In the genomic region with DNA sequence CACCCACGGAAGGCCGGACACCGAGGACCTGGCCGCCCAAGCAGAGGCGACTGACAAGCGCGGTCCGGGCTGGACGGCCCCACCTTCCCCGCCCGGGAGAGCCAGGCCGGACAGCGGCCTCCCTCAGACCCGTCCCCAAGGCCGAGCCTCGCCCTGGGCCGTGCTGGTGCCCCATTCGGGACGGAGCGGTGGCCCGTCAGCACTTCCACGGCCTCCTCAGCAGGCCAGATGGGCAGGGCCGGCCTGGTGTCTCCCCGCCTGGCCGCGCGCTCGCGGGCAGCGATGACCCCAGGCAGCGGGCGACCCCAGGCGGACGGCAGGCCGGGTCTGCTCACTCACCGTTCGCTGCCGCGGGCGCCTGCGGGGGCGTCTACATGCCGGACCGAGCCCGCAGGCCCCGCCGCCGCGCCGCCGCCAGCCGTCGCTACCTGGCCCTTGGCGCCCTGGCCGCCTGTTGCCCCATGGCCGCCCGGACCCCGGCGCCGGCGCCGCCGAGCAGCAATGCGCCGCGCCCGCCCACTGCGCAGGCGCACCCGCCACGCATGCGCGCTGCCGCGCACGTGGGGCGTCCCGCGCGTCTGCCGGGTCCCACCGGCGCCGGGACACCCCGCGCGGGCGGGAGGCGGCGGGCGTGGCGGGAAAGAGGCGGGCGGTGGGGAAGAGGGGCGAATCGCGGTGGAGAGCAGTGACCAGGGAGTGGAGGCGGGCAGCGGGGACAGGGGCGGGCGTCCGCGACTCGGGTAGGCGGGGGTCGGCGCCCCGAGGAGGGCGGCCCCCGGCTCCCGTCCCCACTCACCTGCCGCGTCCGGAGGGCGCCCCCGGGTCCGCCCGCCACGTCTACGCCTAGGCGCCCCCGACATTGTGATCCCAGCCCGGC, we compare ENCODE assay signal across 8 cellular contexts. TPM values are rescaled to one million over a fixed set of nuclear protein-coding genes. Genes with fewer than 3 reads are reported as not detected.
DNase-seq lines count a peak whose midpoint lies in the region; ATAC-seq, FAIRE-seq and TF ChIP-seq lines count a peak whose summit lies in the region.

A gene with protein sequence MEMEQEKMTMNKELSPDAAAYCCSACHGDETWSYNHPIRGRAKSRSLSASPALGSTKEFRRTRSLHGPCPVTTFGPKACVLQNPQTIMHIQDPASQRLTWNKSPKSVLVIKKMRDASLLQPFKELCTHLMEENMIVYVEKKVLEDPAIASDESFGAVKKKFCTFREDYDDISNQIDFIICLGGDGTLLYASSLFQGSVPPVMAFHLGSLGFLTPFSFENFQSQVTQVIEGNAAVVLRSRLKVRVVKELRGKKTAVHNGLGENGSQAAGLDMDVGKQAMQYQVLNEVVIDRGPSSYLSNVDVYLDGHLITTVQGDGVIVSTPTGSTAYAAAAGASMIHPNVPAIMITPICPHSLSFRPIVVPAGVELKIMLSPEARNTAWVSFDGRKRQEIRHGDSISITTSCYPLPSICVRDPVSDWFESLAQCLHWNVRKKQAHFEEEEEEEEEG (minus strand): TSS at position 521 of the 877 bp plus-strand sequence. CDS start 13,064 bp downstream, outside the sequence.

- CTCF ChIA-PET in HCT116 (lab: Charles Lee) (interaction anchor here (0.6 to 2.6 kb wide), 3 partner anchors 11 to 131 kb away, joined by 3 to 11 read pairs (median 6); no protein-coding TSS in a partner anchor), activated B cell treated with CpG ODN at 0.5 μM for 24 hours (lab: Charles Lee) (interaction anchor here (1.7 to 2.8 kb wide), 3 partner anchors 123 to 131 kb away, joined by 4 to 17 read pairs (median 8); no protein-coding TSS in a partner anchor)

- ATAC-seq in HCT116 = peak; percentile 67
- peak; percentile 29 for ATAC-seq in activated B cell treated with CpG ODN at 0.5 μM for 24 hours (ENCODE audit: low read depth)

- peak within 1 kb of the TSS; percentile 99 for H3K27ac ChIP-seq in HCT116 (ENCODE audit: low read depth, low read length)

- 0 out of 2 replicates have a peak, but pooled peaks have one; percentile 29 for TF ChIP-seq RAD21 in HCT116 (IDR thresholded peaks at IDR 0.05; ENCODE audit: low read depth)

- H3K79me2 ChIP-seq in HCT116 (ENCODE audit: insufficient read depth, low read length) = peaks cover 49% of the 10 kb centered on the region

- H3K4me3 Mint-ChIP-seq in activated B cell treated with CpG ODN at 0.5 μM for 24 hours = peak within 1 kb of the TSS; percentile 85

- no peak within 1 kb of the TSS for H2AFZ ChIP-seq in HCT116 (ENCODE audit: low read depth, low read length, poor library complexity, severe bottlenecking)

- POLR2A ChIA-PET in HCT116 (lab: Charles Lee) = interaction anchor here (0.7 kb wide), 1 partner anchor 208 kb away, joined by 3 read pairs; no protein-coding TSS in a partner anchor
- POLR2A ChIA-PET in activated B cell treated with CpG ODN at 0.5 μM for 24 hours (lab: Charles Lee) = interaction anchor here (0.5 to 2.4 kb wide), 11 partner anchors 11 to 267 kb away, joined by 3 to 29 read pairs (median 3); a partner anchor contains a TSS

- no peaks in the 10 kb centered on the region for H3K27me3 ChIP-seq in HCT116 (ENCODE audit: insufficient read depth, low read length)

- RAD21 ChIA-PET in HCT116 (lab: Charles Lee; ENCODE audit: low non-redundant PET in 1 of 2, low total read pairs in 2 of 2, uncharacterized antibody in 2 of 2, unreplicated experiment in 2 of 2) = interaction anchor here in 1 of 2 experiments (0.5 kb wide), 1 partner anchor 131 kb away, joined by 3 read pairs; no protein-coding TSS in a partner anchor

- no peaks in the 10 kb centered on the region for H3K9me3 Mint-ChIP-seq in activated B cell treated with CpG ODN at 0.5 μM for 24 hours

- peaks cover 12% of the 10 kb centered on the region for H3K36me3 Mint-ChIP-seq in activated B cell treated with CpG ODN at 0.5 μM for 24 hours (ENCODE audit: low read depth)

- H3K4me1 Mint-ChIP-seq in activated B cell treated with CpG ODN at 0.5 μM for 24 hours = peaks cover 77% of the 10 kb centered on the region

- no peak for TF ChIP-seq CTCF in HCT116 (IDR thresholded peaks at IDR 0.05 in 2 of 3, conservative IDR thresholded peaks at IDR 0.05 in 1 of 3; ENCODE audit: borderline replicate concordance in 1 of 3, insufficient read depth in 1 of 3, low read depth in 2 of 3, low read length in 2 of 3)
- TF ChIP-seq CTCF in activated B cell treated with CpG ODN at 0.5 μM for 24 hours (IDR thresholded peaks at IDR 0.05) = no peak

- H3K4me2 ChIP-seq in HCT116 (ENCODE audit: low read length) = peak within 1 kb of the TSS; percentile 89

- H3K4me3 ChIP-seq in HCT116 (replicated peaks in 1 of 2; ENCODE audit: low read depth in 1 of 2, low read length in 2 of 2) = peak within 1 kb of the TSS; percentile 71 to 91

- peak; percentile 74 for DNase-seq in GM12891 (ENCODE audit: insufficient read length, low spot score)
- DNase-seq in HCT116 (ENCODE audit: low read depth, low spot score) = peak; percentile 16
- DNase-seq in NAMALWA (ENCODE audit: low spot score) = peak; percentile 87
- DNase-seq in activated B cell treated with CpG ODN at 0.5 μM for 24 hours = peak; percentile 90
- DNase-seq in central memory CD4-positive, alpha-beta T cell = peak; percentile 78
- peak; percentile 45 for DNase-seq in kidney glomerular epithelial cell (lab: John Stamatoyannopoulos, UW)
- peak; percentile 76 for DNase-seq in stimulated activated CD4-positive, alpha-beta T cell treated with anti-CD3 and anti-CD28 coated beads, Interleukin-15, amount 100 ng/mL, for 24 hours
- DNase-seq in foreskin melanocyte = no peak

- no peaks in the 10 kb centered on the region for H3K27me3 Mint-ChIP-seq in activated B cell treated with CpG ODN at 0.5 μM for 24 hours

- H3K4me1 ChIP-seq in HCT116 (ENCODE audit: control insufficient read depth in 1 of 2, insufficient read depth in 2 of 2, low read length in 2 of 2) = peaks cover 20 to 48% of the 10 kb centered on the region in 2 experiments; a peak in 3 of 4 replicates

- peak within 1 kb of the TSS; percentile 95 for H3K27ac Mint-ChIP-seq in activated B cell treated with CpG ODN at 0.5 μM for 24 hours

- H3K9ac ChIP-seq in HCT116 (ENCODE audit: low read length) = peak within 1 kb of the TSS; percentile 87

- TF ChIP-seq POLR2A in GM12891 (IDR thresholded peaks at IDR 0.05; ENCODE audit: low read depth, low read length) = no peak
- TF ChIP-seq POLR2A in HCT116 (IDR thresholded peaks at IDR 0.05; ENCODE audit: borderline replicate concordance, extremely low read depth, insufficient read depth, insufficient read length) = peak; percentile 87

- no peaks in the 10 kb centered on the region for H3K9me3 ChIP-seq in HCT116 (ENCODE audit: control insufficient read depth in 1 of 2, insufficient read depth in 1 of 2, low read depth in 1 of 2, low read length in 2 of 2)

- intact Hi-C loops in HCT116 (cut with micrococcal nuclease) (no loop called here), activated B cell treated with CpG ODN at 0.5 μM for 24 hours (cut with micrococcal nuclease) (loop anchor here (1.0 to 10.0 kb wide), 5 partner anchors 54 to 807 kb away; a partner anchor contains a TSS)

- no peaks in the 10 kb centered on the region for H3K9me2 ChIP-seq in HCT116 (ENCODE audit: insufficient read depth)

- no peaks in the 10 kb centered on the region; the same call in 1 of the 2 replicates for H4K20me1 ChIP-seq in HCT116 (ENCODE audit: insufficient read depth)

- peaks cover 0 to 11% of the 10 kb centered on the region in 2 experiments; a peak in 1 of 4 replicates for H3K36me3 ChIP-seq in HCT116 (ENCODE audit: control insufficient read depth in 1 of 2, insufficient read depth in 2 of 2, low read length in 2 of 2)

- FAIRE-seq in GM12891 (lab: Jason Lieb, UNC) = peak; percentile 38

- BruUV-seq in HCT116 (replicated peaks; lab: Mats Ljungman, UMichigan) = no TSS peak

TF ChIP-seq in GM12891, 5 proteins besides CTCF, POLR2A, EP300 and RAD21:
- TF ChIP-seq PAX5 (IDR thresholded peaks at IDR 0.05; ENCODE audit: insufficient read depth, low read length, severe bottlenecking) = no peak
- TF ChIP-seq POU2F2 (IDR thresholded peaks at IDR 0.05; ENCODE audit: low read depth, low read length) = no peak
- TF ChIP-seq POLR2AphosphoS5 (IDR thresholded peaks at IDR 0.05; ENCODE audit: low read depth, low read length) = no peak
- TF ChIP-seq SPI1 (IDR thresholded peaks at IDR 0.05; ENCODE audit: low read depth, low read length) = no peak
- TF ChIP-seq TAF1 (IDR thresholded peaks at IDR 0.05; ENCODE audit: low read depth, low read length) = no peak
TF ChIP-seq in GM12891: peak in this region for 0.

TF ChIP-seq in HCT116, 20 proteins besides CTCF, POLR2A, EP300 and RAD21 (continues in another document):
- no peak for TF ChIP-seq EGR1 (IDR thresholded peaks at IDR 0.05; ENCODE audit: low read depth)
- peak; percentile 97 for TF ChIP-seq ZFX (IDR thresholded peaks at IDR 0.05)
- TF ChIP-seq POLR2AphosphoS5 (IDR thresholded peaks at IDR 0.05; ENCODE audit: low read depth, low read length) = no peak; the same call in none of the 2 replicates
- no peak for TF ChIP-seq FOSL1 (IDR thresholded peaks at IDR 0.05; ENCODE audit: low read depth)
- no peak for TF ChIP-seq EZH2phosphoT487 (IDR thresholded peaks at IDR 0.05; ENCODE audit: borderline replicate concordance)
- no peak for TF ChIP-seq CEBPB (IDR thresholded peaks at IDR 0.05; ENCODE audit: low read depth)
- TF ChIP-seq, protein P1, sequence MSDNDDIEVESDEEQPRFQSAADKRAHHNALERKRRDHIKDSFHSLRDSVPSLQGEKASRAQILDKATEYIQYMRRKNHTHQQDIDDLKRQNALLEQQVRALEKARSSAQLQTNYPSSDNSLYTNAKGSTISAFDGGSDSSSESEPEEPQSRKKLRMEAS (IDR thresholded peaks at IDR 0.05) = no peak; the same call in 1 of the 2 replicates
- no peak for TF ChIP-seq EZH2 (IDR thresholded peaks at IDR 0.05)
- no peak for TF ChIP-seq JUND (IDR thresholded peaks at IDR 0.05)
- peak; percentile 48 for TF ChIP-seq YY1 (IDR thresholded peaks at IDR 0.05; ENCODE audit: extremely low read depth, insufficient replicate concordance, low read depth, low read length)
- no peak for TF ChIP-seq SP1 (IDR thresholded peaks at IDR 0.05; ENCODE audit: low read depth)

RNA-seq across cellular contexts. Expression of the gene that starts here (rescaled TPM):
- 43.3 TPM for polyA plus RNA-seq in GM12891 (2012; ENCODE audit: low read depth, missing spikeins)
- total RNA-seq in HCT116 (2021; ENCODE audit: unreplicated experiment) (93.4 TPM), activated B cell treated with CpG ODN at 0.5 μM for 24 hours (106 and 122 TPM in 2 replicates)
- polyA plus RNA-seq in HCT116 (2012) = 51.9 and 64.0 TPM in 2 replicates
